In the genomic region with DNA sequence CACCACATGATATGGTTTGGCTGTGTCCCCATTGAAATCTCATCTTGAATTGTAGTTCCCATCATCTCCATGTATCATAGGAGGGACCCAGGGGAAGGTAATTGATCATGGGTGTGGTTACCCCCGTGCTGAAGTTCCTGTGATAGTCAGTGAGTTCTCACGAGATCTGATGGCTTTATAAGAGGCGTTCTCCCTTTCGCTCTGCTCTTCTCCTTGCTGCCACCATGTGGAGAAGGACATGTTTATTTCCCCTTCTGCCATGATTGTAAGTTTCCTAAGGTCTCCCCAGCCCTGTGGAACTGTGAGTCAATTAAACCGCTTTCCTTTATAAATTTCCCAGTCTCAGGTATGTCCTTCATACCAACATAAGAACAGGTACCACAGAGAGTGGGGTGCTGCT, we compare ENCODE assay signal across 3 cellular contexts.
TF ChIP-seq lines count a peak whose summit lies in the region.

No MANE protein-coding gene starts in this region.

TF ChIP-seq in SK-N-SH, 30 proteins besides CTCF, POLR2A, EP300 and RAD21 (continued from another document):
- TF ChIP-seq, protein P1, sequence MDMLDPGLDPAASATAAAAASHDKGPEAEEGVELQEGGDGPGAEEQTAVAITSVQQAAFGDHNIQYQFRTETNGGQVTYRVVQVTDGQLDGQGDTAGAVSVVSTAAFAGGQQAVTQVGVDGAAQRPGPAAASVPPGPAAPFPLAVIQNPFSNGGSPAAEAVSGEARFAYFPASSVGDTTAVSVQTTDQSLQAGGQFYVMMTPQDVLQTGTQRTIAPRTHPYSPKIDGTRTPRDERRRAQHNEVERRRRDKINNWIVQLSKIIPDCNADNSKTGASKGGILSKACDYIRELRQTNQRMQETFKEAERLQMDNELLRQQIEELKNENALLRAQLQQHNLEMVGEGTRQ (IDR thresholded peaks at IDR 0.05; ENCODE audit: borderline replicate concordance, low read depth, low read length): no peak
- TF ChIP-seq ELF1 (IDR thresholded peaks at IDR 0.05): no peak
- TF ChIP-seq, protein P2, sequence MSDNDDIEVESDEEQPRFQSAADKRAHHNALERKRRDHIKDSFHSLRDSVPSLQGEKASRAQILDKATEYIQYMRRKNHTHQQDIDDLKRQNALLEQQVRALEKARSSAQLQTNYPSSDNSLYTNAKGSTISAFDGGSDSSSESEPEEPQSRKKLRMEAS (IDR thresholded peaks at IDR 0.05; ENCODE audit: low read depth): no peak

TF ChIP-seq in SK-N-SH treated with all-trans-retinoic acid at 6 μM for 48 hours, 23 proteins besides CTCF, POLR2A, EP300 and RAD21 (continued from another document):
- TF ChIP-seq PPARA (CRISPR knock-in tag; IDR thresholded peaks at IDR 0.05; ENCODE audit: borderline replicate concordance) (no peak), TOX (CRISPR knock-in tag; IDR thresholded peaks at IDR 0.05; ENCODE audit: borderline replicate concordance) (no peak), GLIS3 (CRISPR knock-in tag; IDR thresholded peaks at IDR 0.05) (no peak)
- TF ChIP-seq, protein P3, sequence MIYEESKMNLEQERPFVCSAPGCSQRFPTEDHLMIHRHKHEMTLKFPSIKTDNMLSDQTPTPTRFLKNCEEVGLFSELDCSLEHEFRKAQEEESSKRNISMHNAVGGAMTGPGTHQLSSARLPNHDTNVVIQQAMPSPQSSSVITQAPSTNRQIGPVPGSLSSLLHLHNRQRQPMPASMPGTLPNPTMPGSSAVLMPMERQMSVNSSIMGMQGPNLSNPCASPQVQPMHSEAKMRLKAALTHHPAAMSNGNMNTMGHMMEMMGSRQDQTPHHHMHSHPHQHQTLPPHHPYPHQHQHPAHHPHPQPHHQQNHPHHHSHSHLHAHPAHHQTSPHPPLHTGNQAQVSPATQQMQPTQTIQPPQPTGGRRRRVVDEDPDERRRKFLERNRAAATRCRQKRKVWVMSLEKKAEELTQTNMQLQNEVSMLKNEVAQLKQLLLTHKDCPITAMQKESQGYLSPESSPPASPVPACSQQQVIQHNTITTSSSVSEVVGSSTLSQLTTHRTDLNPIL (CRISPR knock-in tag; IDR thresholded peaks at IDR 0.05; ENCODE audit: low read depth): no peak

TF ChIP-seq in WTC11, 78 proteins besides CTCF, POLR2A, EP300 and RAD21 (continued from another document):
- no peak for TF ChIP-seq CREB1 (CRISPR knock-in tag; IDR thresholded peaks at IDR 0.05)
- TF ChIP-seq ZNF232 (CRISPR knock-in tag; IDR thresholded peaks at IDR 0.05): no peak
- TF ChIP-seq, protein P4, sequence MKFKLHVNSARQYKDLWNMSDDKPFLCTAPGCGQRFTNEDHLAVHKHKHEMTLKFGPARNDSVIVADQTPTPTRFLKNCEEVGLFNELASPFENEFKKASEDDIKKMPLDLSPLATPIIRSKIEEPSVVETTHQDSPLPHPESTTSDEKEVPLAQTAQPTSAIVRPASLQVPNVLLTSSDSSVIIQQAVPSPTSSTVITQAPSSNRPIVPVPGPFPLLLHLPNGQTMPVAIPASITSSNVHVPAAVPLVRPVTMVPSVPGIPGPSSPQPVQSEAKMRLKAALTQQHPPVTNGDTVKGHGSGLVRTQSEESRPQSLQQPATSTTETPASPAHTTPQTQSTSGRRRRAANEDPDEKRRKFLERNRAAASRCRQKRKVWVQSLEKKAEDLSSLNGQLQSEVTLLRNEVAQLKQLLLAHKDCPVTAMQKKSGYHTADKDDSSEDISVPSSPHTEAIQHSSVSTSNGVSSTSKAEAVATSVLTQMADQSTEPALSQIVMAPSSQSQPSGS (CRISPR knock-in tag; IDR thresholded peaks at IDR 0.05; ENCODE audit: borderline replicate concordance, low read depth): no peak
- TF ChIP-seq, protein P5, sequence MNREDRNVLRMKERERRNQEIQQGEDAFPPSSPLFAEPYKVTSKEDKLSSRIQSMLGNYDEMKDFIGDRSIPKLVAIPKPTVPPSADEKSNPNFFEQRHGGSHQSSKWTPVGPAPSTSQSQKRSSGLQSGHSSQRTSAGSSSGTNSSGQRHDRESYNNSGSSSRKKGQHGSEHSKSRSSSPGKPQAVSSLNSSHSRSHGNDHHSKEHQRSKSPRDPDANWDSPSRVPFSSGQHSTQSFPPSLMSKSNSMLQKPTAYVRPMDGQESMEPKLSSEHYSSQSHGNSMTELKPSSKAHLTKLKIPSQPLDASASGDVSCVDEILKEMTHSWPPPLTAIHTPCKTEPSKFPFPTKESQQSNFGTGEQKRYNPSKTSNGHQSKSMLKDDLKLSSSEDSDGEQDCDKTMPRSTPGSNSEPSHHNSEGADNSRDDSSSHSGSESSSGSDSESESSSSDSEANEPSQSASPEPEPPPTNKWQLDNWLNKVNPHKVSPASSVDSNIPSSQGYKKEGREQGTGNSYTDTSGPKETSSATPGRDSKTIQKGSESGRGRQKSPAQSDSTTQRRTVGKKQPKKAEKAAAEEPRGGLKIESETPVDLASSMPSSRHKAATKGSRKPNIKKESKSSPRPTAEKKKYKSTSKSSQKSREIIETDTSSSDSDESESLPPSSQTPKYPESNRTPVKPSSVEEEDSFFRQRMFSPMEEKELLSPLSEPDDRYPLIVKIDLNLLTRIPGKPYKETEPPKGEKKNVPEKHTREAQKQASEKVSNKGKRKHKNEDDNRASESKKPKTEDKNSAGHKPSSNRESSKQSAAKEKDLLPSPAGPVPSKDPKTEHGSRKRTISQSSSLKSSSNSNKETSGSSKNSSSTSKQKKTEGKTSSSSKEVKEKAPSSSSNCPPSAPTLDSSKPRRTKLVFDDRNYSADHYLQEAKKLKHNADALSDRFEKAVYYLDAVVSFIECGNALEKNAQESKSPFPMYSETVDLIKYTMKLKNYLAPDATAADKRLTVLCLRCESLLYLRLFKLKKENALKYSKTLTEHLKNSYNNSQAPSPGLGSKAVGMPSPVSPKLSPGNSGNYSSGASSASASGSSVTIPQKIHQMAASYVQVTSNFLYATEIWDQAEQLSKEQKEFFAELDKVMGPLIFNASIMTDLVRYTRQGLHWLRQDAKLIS (CRISPR knock-in tag; IDR thresholded peaks at IDR 0.05; ENCODE audit: borderline replicate concordance): no peak
- no peak for TF ChIP-seq FOXK1 (CRISPR knock-in tag; IDR thresholded peaks at IDR 0.05)
- TF ChIP-seq CBFB (CRISPR knock-in tag; IDR thresholded peaks at IDR 0.05; ENCODE audit: low read depth): no peak
- TF ChIP-seq PRRX2 (CRISPR knock-in tag; IDR thresholded peaks at IDR 0.05): no peak
- TF ChIP-seq SP1 (CRISPR knock-in tag; conservative IDR thresholded peaks at IDR 0.05): no peak
- no peak for TF ChIP-seq IRF2 (CRISPR knock-in tag; IDR thresholded peaks at IDR 0.05; ENCODE audit: borderline replicate concordance, low read depth)
- no peak for TF ChIP-seq TEAD4 (CRISPR knock-in tag; IDR thresholded peaks at IDR 0.05)
- TF ChIP-seq, protein P6, sequence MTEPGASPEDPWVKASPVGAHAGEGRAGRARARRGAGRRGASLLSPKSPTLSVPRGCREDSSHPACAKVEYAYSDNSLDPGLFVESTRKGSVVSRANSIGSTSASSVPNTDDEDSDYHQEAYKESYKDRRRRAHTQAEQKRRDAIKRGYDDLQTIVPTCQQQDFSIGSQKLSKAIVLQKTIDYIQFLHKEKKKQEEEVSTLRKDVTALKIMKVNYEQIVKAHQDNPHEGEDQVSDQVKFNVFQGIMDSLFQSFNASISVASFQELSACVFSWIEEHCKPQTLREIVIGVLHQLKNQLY (CRISPR knock-in tag; IDR thresholded peaks at IDR 0.05): no peak
- TF ChIP-seq, protein P7, sequence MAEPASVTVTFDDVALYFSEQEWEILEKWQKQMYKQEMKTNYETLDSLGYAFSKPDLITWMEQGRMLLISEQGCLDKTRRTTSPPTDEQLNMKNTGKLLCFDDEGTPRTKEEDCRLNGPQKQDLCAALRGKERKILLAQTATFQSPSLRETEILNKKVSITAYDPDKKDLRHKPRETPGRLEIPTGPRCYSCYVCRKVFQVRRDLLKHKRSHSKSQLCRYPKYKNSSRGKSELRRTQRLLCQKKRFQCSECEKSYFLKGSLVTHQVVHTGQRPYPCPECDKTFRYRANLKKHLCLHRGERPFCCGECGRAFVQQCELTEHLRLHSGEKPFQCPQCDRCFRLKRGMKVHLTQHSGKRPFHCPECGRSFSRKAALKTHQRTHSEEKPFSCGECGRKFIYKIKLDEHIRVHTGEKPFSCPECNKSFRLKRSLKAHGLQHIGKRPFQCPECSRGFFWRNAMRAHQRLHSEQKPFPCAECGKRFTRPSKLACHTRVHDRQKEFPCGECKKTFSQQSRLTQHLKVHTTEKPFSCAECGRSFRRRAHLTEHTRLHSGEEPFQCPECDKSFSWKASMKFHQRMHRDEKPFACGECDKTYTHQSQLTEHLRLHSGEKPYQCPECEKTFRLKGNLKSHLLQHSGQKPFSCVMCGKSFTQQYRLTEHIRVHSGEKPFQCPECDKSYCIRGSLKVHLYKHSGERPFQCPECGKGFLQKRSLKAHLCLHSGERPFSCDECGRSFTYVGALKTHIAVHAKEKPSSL (CRISPR knock-in tag; conservative IDR thresholded peaks at IDR 0.05): no peak
- no peak for TF ChIP-seq MXD4 (CRISPR knock-in tag; IDR thresholded peaks at IDR 0.05; ENCODE audit: borderline replicate concordance)
- TF ChIP-seq ZNF138 (CRISPR knock-in tag; conservative IDR thresholded peaks at IDR 0.05): no peak
- TF ChIP-seq, protein P8, sequence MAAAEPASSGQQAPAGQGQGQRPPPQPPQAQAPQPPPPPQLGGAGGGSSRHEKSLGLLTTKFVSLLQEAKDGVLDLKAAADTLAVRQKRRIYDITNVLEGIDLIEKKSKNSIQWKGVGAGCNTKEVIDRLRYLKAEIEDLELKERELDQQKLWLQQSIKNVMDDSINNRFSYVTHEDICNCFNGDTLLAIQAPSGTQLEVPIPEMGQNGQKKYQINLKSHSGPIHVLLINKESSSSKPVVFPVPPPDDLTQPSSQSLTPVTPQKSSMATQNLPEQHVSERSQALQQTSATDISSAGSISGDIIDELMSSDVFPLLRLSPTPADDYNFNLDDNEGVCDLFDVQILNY (CRISPR knock-in tag; IDR thresholded peaks at IDR 0.05): no peak
